In genomic region chr9:133632806-133633680, GRCh38 we compare ENCODE assay signal across 1 cellular context.
TF ChIP-seq lines count a peak whose summit lies in the region.

No MANE protein-coding gene starts in this region.

TF ChIP-seq in SK-N-SH treated with all-trans-retinoic acid at 6 μM for 48 hours, 23 proteins besides CTCF, POLR2A, EP300 and RAD21:
- TF ChIP-seq, protein P1, sequence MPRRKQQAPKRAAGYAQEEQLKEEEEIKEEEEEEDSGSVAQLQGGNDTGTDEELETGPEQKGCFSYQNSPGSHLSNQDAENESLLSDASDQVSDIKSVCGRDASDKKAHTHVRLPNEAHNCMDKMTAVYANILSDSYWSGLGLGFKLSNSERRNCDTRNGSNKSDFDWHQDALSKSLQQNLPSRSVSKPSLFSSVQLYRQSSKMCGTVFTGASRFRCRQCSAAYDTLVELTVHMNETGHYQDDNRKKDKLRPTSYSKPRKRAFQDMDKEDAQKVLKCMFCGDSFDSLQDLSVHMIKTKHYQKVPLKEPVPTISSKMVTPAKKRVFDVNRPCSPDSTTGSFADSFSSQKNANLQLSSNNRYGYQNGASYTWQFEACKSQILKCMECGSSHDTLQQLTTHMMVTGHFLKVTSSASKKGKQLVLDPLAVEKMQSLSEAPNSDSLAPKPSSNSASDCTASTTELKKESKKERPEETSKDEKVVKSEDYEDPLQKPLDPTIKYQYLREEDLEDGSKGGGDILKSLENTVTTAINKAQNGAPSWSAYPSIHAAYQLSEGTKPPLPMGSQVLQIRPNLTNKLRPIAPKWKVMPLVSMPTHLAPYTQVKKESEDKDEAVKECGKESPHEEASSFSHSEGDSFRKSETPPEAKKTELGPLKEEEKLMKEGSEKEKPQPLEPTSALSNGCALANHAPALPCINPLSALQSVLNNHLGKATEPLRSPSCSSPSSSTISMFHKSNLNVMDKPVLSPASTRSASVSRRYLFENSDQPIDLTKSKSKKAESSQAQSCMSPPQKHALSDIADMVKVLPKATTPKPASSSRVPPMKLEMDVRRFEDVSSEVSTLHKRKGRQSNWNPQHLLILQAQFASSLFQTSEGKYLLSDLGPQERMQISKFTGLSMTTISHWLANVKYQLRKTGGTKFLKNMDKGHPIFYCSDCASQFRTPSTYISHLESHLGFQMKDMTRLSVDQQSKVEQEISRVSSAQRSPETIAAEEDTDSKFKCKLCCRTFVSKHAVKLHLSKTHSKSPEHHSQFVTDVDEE (CRISPR knock-in tag; IDR thresholded peaks at IDR 0.05) = 0 out of 2 replicates have a peak, but pooled peaks have one; percentile 58
- TF ChIP-seq POU6F1 (CRISPR knock-in tag; IDR thresholded peaks at IDR 0.05; ENCODE audit: borderline replicate concordance, low read depth) = no peak
- no peak for TF ChIP-seq PATZ1 (CRISPR knock-in tag; IDR thresholded peaks at IDR 0.05; ENCODE audit: borderline replicate concordance)
